ENCODE assay signal across 17 cellular contexts in the genomic region with DNA sequence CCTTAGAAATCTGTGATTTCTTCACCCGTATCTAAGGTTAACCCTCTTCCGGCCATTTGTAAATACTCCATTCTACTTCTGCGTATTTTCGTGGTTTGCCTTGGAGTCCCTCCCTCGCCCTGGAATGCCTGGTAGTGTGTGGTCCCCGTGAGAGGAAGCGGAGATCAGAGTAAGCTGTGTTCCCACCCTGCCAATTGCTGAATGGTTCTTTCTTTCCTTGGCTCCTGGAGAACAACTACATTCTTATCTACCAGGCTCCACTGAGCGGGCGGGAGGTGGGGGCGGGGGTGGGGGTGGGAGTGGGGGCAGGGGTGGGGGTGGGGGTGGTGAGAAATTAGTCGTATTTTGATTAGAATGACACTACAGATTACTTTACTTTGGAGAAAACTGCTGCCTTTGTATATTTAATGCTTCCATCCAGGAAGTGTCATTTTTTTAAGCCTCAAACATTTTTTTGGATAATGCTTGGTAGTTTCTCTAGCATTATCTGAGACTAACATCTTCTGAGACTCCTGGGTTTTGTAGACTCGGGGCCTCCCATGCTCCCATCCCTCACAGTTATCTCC. TPM values are rescaled to one million over a fixed set of nuclear protein-coding genes. Genes with fewer than 3 reads are reported as not detected.
A peak's percentile ranks its signal among the peaks of the same experiment; 100 is the strongest.
DNase-seq lines count a peak whose midpoint lies in the region; ATAC-seq and TF ChIP-seq lines count a peak whose summit lies in the region.
"Had no signal": no experiment of that assay in that cellular context is flagged by ENCODE, and none has a peak within 500 bp of the region (broad histone marks: within the 10 kb centered on the region; RNA-seq: fewer than 3 reads in every experiment).

No MANE protein-coding gene starts in this region.

- DNase-seq in CD4-positive, alpha-beta T cell = no peak
- peak; percentile 100 for DNase-seq in SK-MEL-5 (ENCODE audit: low read depth, low spot score)
- peak; percentile 49 for DNase-seq in fibroblast of the aortic adventitia (ENCODE audit: low read depth)
- no peak for DNase-seq in DMS114 treated with DMSO at 0.1 percent for 48 hours (lab: John Stamatoyannopoulos, UW; ENCODE audit: unreplicated experiment)
- no peak for DNase-seq in activated effector memory CD4-positive, alpha-beta T cell treated with Interleukin-2 at 50 U/mL for 16 hours
- DNase-seq in HuH-7 (ENCODE audit: low spot score) = no peak
- DNase-seq: activated CD4-positive, alpha-beta T cell treated with anti-CD3 and anti-CD28 coated beads for 4 hours; activated naive CD8-positive, alpha-beta T cell treated with anti-CD3 and anti-CD28 coated beads, Interleukin-2, amount 50 U/mL, for 24 hours; activated T-cell treated with anti-CD3 and anti-CD28 coated beads for 4 hours; erythroblast; naive B cell; NCI-H774; stimulated activated CD4-positive, alpha-beta T cell treated with anti-CD3 and anti-CD28 coated beads, Interleukin-4, amount 100 ng/mL, for 24 hours; T-helper 9 cell; trophoblast cell had no signal

- H3K36me3 Mint-ChIP-seq in CD4-positive, alpha-beta T cell (ENCODE audit: low read depth) = peaks cover 6% of the 10 kb centered on the region
- H3K36me3 Mint-ChIP-seq in nephron (ENCODE audit: low read depth) = peaks cover 12% of the 10 kb centered on the region
- H3K36me3 Mint-ChIP-seq: naive B cell had no signal

- peak overlapping the region; percentile 92 for H3K27ac Mint-ChIP-seq in CD4-positive, alpha-beta T cell
- H3K27ac Mint-ChIP-seq in nephron = peak overlapping the region; percentile 77 to 86 (median 77)
- H3K27ac Mint-ChIP-seq: activated naive CD8-positive, alpha-beta T cell treated with anti-CD3 and anti-CD28 coated beads, Interleukin-2, amount 50 U/mL, for 24 hours had no signal

- POLR2A ChIA-PET in CD4-positive, alpha-beta T cell (lab: Charles Lee) = interaction anchor here (0.6 to 1.6 kb wide), 3 partner anchors 8 to 130 kb away, joined by 3 to 7 read pairs (median 3); no protein-coding TSS in a partner anchor

- no peaks in the 10 kb centered on the region for H3K27me3 ChIP-seq in CD4-positive, alpha-beta T cell (ENCODE audit: control insufficient read depth, insufficient read depth, low read length)

- intact Hi-C loops in CD4-positive, alpha-beta T cell (cut with DNase I, micrococcal nuclease) = no loop called here

- H3K27me3 Mint-ChIP-seq in CD4-positive, alpha-beta T cell = no peaks in the 10 kb centered on the region
- no peaks in the 10 kb centered on the region for H3K27me3 Mint-ChIP-seq in nephron (ENCODE audit: low read depth)
- H3K27me3 Mint-ChIP-seq: activated naive CD8-positive, alpha-beta T cell treated with anti-CD3 and anti-CD28 coated beads, Interleukin-2, amount 50 U/mL, for 24 hours; naive B cell had no signal

- ATAC-seq in CD4-positive, alpha-beta T cell (ENCODE audit: poor library complexity) = no peak
- ATAC-seq in GM19324 (IDR thresholded peaks at IDR 0.05; ENCODE audit: low FRiP score, unreplicated experiment) = no peak
- ATAC-seq: activated naive CD8-positive, alpha-beta T cell treated with anti-CD3 and anti-CD28 coated beads, Interleukin-2, amount 50 U/mL, for 24 hours had no signal

- in situ Hi-C loops in SK-MEL-5 (cut with HindIII; ENCODE audit: low pct_unique_long_range_greater_than_20kb, low sequenced_read_pairs) = no loop called here

- no peak overlapping the region for H3K4me3 Mint-ChIP-seq in CD4-positive, alpha-beta T cell
- peak overlapping the region in 2 of 3 experiments; percentile 20 to 26 for H3K4me3 Mint-ChIP-seq in nephron
- H3K4me3 Mint-ChIP-seq: activated naive CD8-positive, alpha-beta T cell treated with anti-CD3 and anti-CD28 coated beads, Interleukin-2, amount 50 U/mL, for 24 hours had no signal

- CTCF ChIA-PET in CD4-positive, alpha-beta T cell (lab: Charles Lee) = interaction anchor here (1.6 kb wide), 1 partner anchor 35 kb away, joined by 7 read pairs; no protein-coding TSS in a partner anchor

- H3K27ac ChIP-seq in CD4-positive, alpha-beta T cell (ENCODE audit: low read depth, low read length) = no peak overlapping the region

- no peaks in the 10 kb centered on the region for H3K9me3 ChIP-seq in CD4-positive, alpha-beta T cell (ENCODE audit: control insufficient read depth, low read length)

- no peak for TF ChIP-seq CTCF in CD4-positive, alpha-beta T cell (IDR thresholded peaks at IDR 0.05)
- no peak for TF ChIP-seq CTCF in fibroblast of the aortic adventitia (IDR thresholded peaks at IDR 0.05; ENCODE audit: insufficient read depth, low read length)
- TF ChIP-seq CTCF in nephron (IDR thresholded peaks at IDR 0.05; ENCODE audit: unreplicated experiment in 3 of 3) = no peak

- H3K9me3 Mint-ChIP-seq in CD4-positive, alpha-beta T cell = no peaks in the 10 kb centered on the region
- H3K9me3 Mint-ChIP-seq in nephron = no peaks in the 10 kb centered on the region
- H3K9me3 Mint-ChIP-seq: activated naive CD8-positive, alpha-beta T cell treated with anti-CD3 and anti-CD28 coated beads, Interleukin-2, amount 50 U/mL, for 24 hours; naive B cell had no signal

- peaks cover 50% of the 10 kb centered on the region for H3K4me1 Mint-ChIP-seq in CD4-positive, alpha-beta T cell (ENCODE audit: low read depth)
- H3K4me1 Mint-ChIP-seq in nephron = peaks cover 18% of the 10 kb centered on the region
- H3K4me1 Mint-ChIP-seq: naive B cell had no signal

- no peak overlapping the region for H3K4me3 ChIP-seq in fibroblast of the aortic adventitia (ENCODE audit: low read depth, low read length)

RNA-seq across cellular contexts. Expression of a gene that starts 20.9 kb away (rescaled TPM):
- total RNA-seq in CD4-positive, alpha-beta T cell = 100 to 1,000 TPM; 168 to 174 TPM
- total RNA-seq in SK-MEL-5 (2014; rRNA removed; shearing (Covaris generic)) = 147 and 184 TPM in 2 replicates
- polyA plus RNA-seq in SK-MEL-5 (2015; cell fraction: cytosol; rRNA removed) = 447 and 551 TPM in 2 replicates
- polyA plus RNA-seq in SK-MEL-5 (2015; cell fraction: nucleus; rRNA removed) = 411 and 464 TPM in 2 replicates
- total RNA-seq in fibroblast of the aortic adventitia (ENCODE audit: low replicate concordance) = 65.2 and 100 TPM in 2 replicates

RNA-seq across cellular contexts. Expression of a gene that starts 53.3 kb away (rescaled TPM):
- 100 to 1,000 TPM; 160 to 163 TPM for total RNA-seq in CD4-positive, alpha-beta T cell
- 182 and 198 TPM in 2 replicates for total RNA-seq in SK-MEL-5 (2014; rRNA removed; shearing (Covaris generic))
- 219 and 263 TPM in 2 replicates for polyA plus RNA-seq in SK-MEL-5 (2015; cell fraction: cytosol; rRNA removed)
- polyA plus RNA-seq in SK-MEL-5 (2015; cell fraction: nucleus; rRNA removed) = 2,220 and 2,386 TPM in 2 replicates
- total RNA-seq in fibroblast of the aortic adventitia (ENCODE audit: low replicate concordance) = 33.8 and 62.3 TPM in 2 replicates

Comparison
In these comparisons a context has a peak if more than half of its experiments do, and no peak if none do; other contexts are left out.
1. DNase-seq: peak in SK-MEL-5 (single experiment) and fibroblast of the aortic adventitia (single experiment); none in CD4-positive, alpha-beta T cell (0 of 10), DMS114 treated with DMSO at 0.1 percent for 48 hours (single experiment), activated effector memory CD4-positive, alpha-beta T cell treated with Interleukin-2 at 50 U/mL for 16 hours (single experiment) and HuH-7 (single experiment).